31 cellular contexts compared by ENCODE assay signal in genomic region chr15:48634096-48634495, GRCh38.
"Had no signal": no experiment of that assay in that cellular context is flagged by ENCODE, and none has a peak within 500 bp of the region (broad histone marks: within the 10 kb centered on the region; RNA-seq: fewer than 3 reads in every experiment).

No MANE protein-coding gene starts in this region.

- H3K27me3 Mint-ChIP-seq: activated naive CD8-positive, alpha-beta T cell treated with anti-CD3 and anti-CD28 coated beads, Interleukin-2, amount 50 U/mL, for 24 hours; activated T-cell treated with anti-CD3 and anti-CD28 coated beads, Interleukin-2, amount 50 U/mL, for 24 hours had no signal

- H3K4me1 Mint-ChIP-seq: activated CD4-positive, alpha-beta T cell treated with anti-CD3 and anti-CD28 coated beads, Interleukin-2, amount 10 ng/mL, durations not matched to agents 24 days and 14 days had no signal

- DNase-seq: activated CD4-positive, alpha-beta T cell treated with anti-CD3 and anti-CD28 coated beads, Interleukin-2, amount 10 ng/mL, durations not matched to agents 24 days and 14 days; activated CD4-positive, alpha-beta T cell treated with anti-CD3 and anti-CD28 coated beads, Interleukin-2, amount 50 U/mL, for 48 hours; activated CD8-positive, alpha-beta T cell treated with anti-CD3 and anti-CD28 coated beads, Interleukin-2, amount 10 ng/mL, durations not matched to agents 7 days and 5 days; activated gamma-delta T cell treated with Interleukin-2 at 50 U/mL for 16 hours; activated naive CD4-positive, alpha-beta T cell treated with anti-CD3 and anti-CD28 coated beads for 36 hours; activated naive CD8-positive, alpha-beta T cell treated with anti-CD3 and anti-CD28 coated beads, Interleukin-2, amount 50 U/mL, for 24 hours; activated T-cell treated with anti-CD3 and anti-CD28 coated beads, Interleukin-2, amount 50 U/mL, for 24 hours; amniotic stem cell; aorta; body of pancreas; caudate nucleus; cerebellar nuclear complex; Kasumi-1; KG1; MG63; MV-4-11; NCI-H1092; NCI-H1436 treated with DMSO at 0.1 percent for 48 hours; NCI-H1694 treated with DMSO at 0.1 percent for 48 hours; NCI-H2029; NCI-H345; NCI-H526; NCI-H748 treated with DMSO at 0.1 percent for 48 hours; NK-92 treated with Interleukin-12 subunit alpha and Interleukin-12 subunit beta, amount 100 ng/mL, for 24 hours; Peyer's patch; RPMI8226; SHP77 treated with DMSO at 0.1 percent for 48 hours had no signal

- H3K4me3 Mint-ChIP-seq: activated CD4-positive, alpha-beta T cell treated with anti-CD3 and anti-CD28 coated beads, Interleukin-2, amount 10 ng/mL, durations not matched to agents 24 days and 14 days; activated CD8-positive, alpha-beta T cell treated with anti-CD3 and anti-CD28 coated beads, Interleukin-2, amount 10 ng/mL, durations not matched to agents 7 days and 5 days; activated naive CD4-positive, alpha-beta T cell treated with anti-CD3 and anti-CD28 coated beads for 36 hours; activated naive CD8-positive, alpha-beta T cell; activated naive CD8-positive, alpha-beta T cell treated with anti-CD3 and anti-CD28 coated beads, Interleukin-2, amount 50 U/mL, for 24 hours; activated T-cell treated with anti-CD3 and anti-CD28 coated beads, Interleukin-2, amount 50 U/mL, for 24 hours; T-helper 1 cell treated with Interleukin-12 subunit alpha and Interleukin-12 subunit beta and Interleukin-4 antibody, amounts not matched to agents 30 μg/mL and 1 μg/mL, for 36 hours; T-helper 2 cell treated with Interferon-gamma antibody and Interleukin-4, amounts not matched to agents 5 μg/mL and 100 μg/mL, for 36 hours had no signal

- H3K27ac Mint-ChIP-seq: activated CD4-positive, alpha-beta T cell treated with anti-CD3 and anti-CD28 coated beads, Interleukin-2, amount 10 ng/mL, durations not matched to agents 24 days and 14 days; activated CD8-positive, alpha-beta T cell treated with anti-CD3 and anti-CD28 coated beads, Interleukin-2, amount 10 ng/mL, durations not matched to agents 7 days and 5 days; activated naive CD4-positive, alpha-beta T cell treated with anti-CD3 and anti-CD28 coated beads for 36 hours; activated naive CD8-positive, alpha-beta T cell; activated naive CD8-positive, alpha-beta T cell treated with anti-CD3 and anti-CD28 coated beads, Interleukin-2, amount 50 U/mL, for 24 hours; activated T-cell treated with anti-CD3 and anti-CD28 coated beads, Interleukin-2, amount 50 U/mL, for 24 hours; activated T-helper 2 cell treated with anti-CD3 and anti-CD28 coated beads, Interferon-gamma antibody, Interleukin-2, Interleukin-4, amounts not matched to agents 10 μg/mL and 5 μg/mL and 100 μg/mL, durations not matched to agents 14 hours and 24 hours and 36 hours; T-helper 1 cell treated with Interleukin-12 subunit alpha and Interleukin-12 subunit beta and Interleukin-4 antibody, amounts not matched to agents 30 μg/mL and 1 μg/mL, for 36 hours; T-helper 2 cell treated with Interferon-gamma antibody and Interleukin-4, amounts not matched to agents 5 μg/mL and 100 μg/mL, for 36 hours had no signal

- H3K27me3 ChIP-seq: body of pancreas, MG63, Peyer's patch had no signal

- H3K36me3 ChIP-seq: Peyer's patch had no signal

- H3K4me3 ChIP-seq: body of pancreas, MG63, Peyer's patch had no signal

- ATAC-seq: activated CD8-positive, alpha-beta T cell treated with anti-CD3 and anti-CD28 coated beads, Interleukin-2, amount 10 ng/mL, durations not matched to agents 7 days and 5 days; activated naive CD8-positive, alpha-beta T cell treated with anti-CD3 and anti-CD28 coated beads, Interleukin-2, amount 50 U/mL, for 24 hours; body of pancreas had no signal

- H3K4me1 ChIP-seq: body of pancreas, Peyer's patch had no signal

- H3K9me3 ChIP-seq: body of pancreas, MG63, Peyer's patch had no signal

- H3K27ac ChIP-seq: body of pancreas, Peyer's patch had no signal

- H3K36me3 Mint-ChIP-seq: activated naive CD8-positive, alpha-beta T cell had no signal

- H3K9me3 Mint-ChIP-seq: activated CD4-positive, alpha-beta T cell treated with anti-CD3 and anti-CD28 coated beads, Interleukin-2, amount 10 ng/mL, durations not matched to agents 24 days and 14 days; activated naive CD4-positive, alpha-beta T cell treated with anti-CD3 and anti-CD28 coated beads for 36 hours; activated naive CD8-positive, alpha-beta T cell treated with anti-CD3 and anti-CD28 coated beads, Interleukin-2, amount 50 U/mL, for 24 hours; activated T-cell treated with anti-CD3 and anti-CD28 coated beads, Interleukin-2, amount 50 U/mL, for 24 hours; activated T-helper 2 cell treated with anti-CD3 and anti-CD28 coated beads, Interferon-gamma antibody, Interleukin-2, Interleukin-4, amounts not matched to agents 10 μg/mL and 5 μg/mL and 100 μg/mL, durations not matched to agents 14 hours and 24 hours and 36 hours; T-helper 1 cell treated with Interleukin-12 subunit alpha and Interleukin-12 subunit beta and Interleukin-4 antibody, amounts not matched to agents 30 μg/mL and 1 μg/mL, for 36 hours; T-helper 2 cell treated with Interferon-gamma antibody and Interleukin-4, amounts not matched to agents 5 μg/mL and 100 μg/mL, for 36 hours had no signal
